Comparison of ENCODE assay signal across 35 cellular contexts in genomic region chr20:33054791-33055190, GRCh38. TPM values are rescaled to one million over a fixed set of nuclear protein-coding genes. Genes with fewer than 3 reads are reported as not detected.
"Had no signal": no experiment of that assay in that cellular context is flagged by ENCODE, and none has a peak within 500 bp of the region (broad histone marks: within the 10 kb centered on the region; RNA-seq: fewer than 3 reads in every experiment).

No MANE protein-coding gene starts in this region.

- DNase-seq: activated CD4-positive, alpha-beta memory T cell treated with anti-CD3 and anti-CD28 coated beads for 36 hours; activated CD4-positive, alpha-beta T cell treated with anti-CD3 and anti-CD28 coated beads for 36 hours; activated CD4-positive, alpha-beta T cell treated with anti-CD3 and anti-CD28 coated beads, Interleukin-2, amount 10 ng/mL, durations not matched to agents 24 days and 14 days; activated CD4-positive, CD25-positive, alpha-beta regulatory T cell; activated CD4-positive, CD25-positive, alpha-beta regulatory T cell treated with anti-CD3 and anti-CD28 coated beads, Interleukin-2, amount 50 U/mL, for 72 hours; activated CD8-positive, alpha-beta memory T cell treated with anti-CD3 and anti-CD28 coated beads, Interleukin-2, amount 10 ng/mL, durations not matched to agents 7 days and 5 days; activated CD8-positive, alpha-beta memory T cell treated with anti-CD3 and anti-CD28 coated beads, Interleukin-2, amount 50 U/mL, for 4 hours; activated CD8-positive, alpha-beta T cell treated with anti-CD3 and anti-CD28 coated beads, Interleukin-2, amount 10 ng/mL, durations not matched to agents 7 days and 5 days; activated effector memory CD4-positive, alpha-beta T cell treated with anti-CD3 and anti-CD28 coated beads, Interleukin-2, amount 50 U/mL, for 16 hours; activated naive CD4-positive, alpha-beta T cell treated with anti-CD3 and anti-CD28 coated beads for 36 hours; activated naive CD8-positive, alpha-beta T cell treated with anti-CD3 and anti-CD28 coated beads for 36 hours; activated naive CD8-positive, alpha-beta T cell treated with anti-CD3 and anti-CD28 coated beads, Interleukin-2, amount 50 U/mL, for 24 hours; activated T-cell treated with anti-CD3 and anti-CD28 coated beads, Interleukin-2, amount 50 U/mL, for 1 hour; activated T-cell treated with anti-CD3 and anti-CD28 coated beads, Interleukin-2, amount 50 U/mL, for 48 hours; adrenal gland; amygdala; body of pancreas; caudate nucleus; cortex of kidney; dermis blood vessel endothelial cell; effector CD4-positive, alpha-beta T cell; effector memory CD8-positive, alpha-beta T cell; erythroblast; foreskin keratinocyte; gastrocnemius medialis; heart right ventricle; T-helper 17 cell; T1000 had no signal

- H3K9me3 ChIP-seq: adrenal gland, body of pancreas, esophagus muscularis mucosa, gastrocnemius medialis, heart right ventricle had no signal

- ATAC-seq: activated CD4-positive, alpha-beta T cell treated with anti-CD3 and anti-CD28 coated beads for 36 hours; activated CD8-positive, alpha-beta memory T cell treated with anti-CD3 and anti-CD28 coated beads, Interleukin-2, amount 10 ng/mL, durations not matched to agents 7 days and 5 days; activated CD8-positive, alpha-beta T cell treated with anti-CD3 and anti-CD28 coated beads, Interleukin-2, amount 10 ng/mL, durations not matched to agents 7 days and 5 days; activated naive CD8-positive, alpha-beta T cell treated with anti-CD3 and anti-CD28 coated beads, Interleukin-2, amount 50 U/mL, for 24 hours; body of pancreas; effector memory CD8-positive, alpha-beta T cell; foreskin keratinocyte; gastrocnemius medialis; heart right ventricle; T-helper 17 cell had no signal

- H3K4me3 ChIP-seq: adrenal gland, body of pancreas, esophagus muscularis mucosa, gastrocnemius medialis, heart right ventricle had no signal

- H3K27me3 ChIP-seq: adrenal gland, body of pancreas, foreskin keratinocyte, gastrocnemius medialis had no signal

- FAIRE-seq: colon had no signal

- H3K4me1 ChIP-seq: adrenal gland, body of pancreas, esophagus muscularis mucosa, foreskin keratinocyte, gastrocnemius medialis, heart right ventricle had no signal

- H3K27ac ChIP-seq: adrenal gland, body of pancreas, esophagus muscularis mucosa, foreskin keratinocyte, gastrocnemius medialis, heart right ventricle had no signal

- H3K36me3 ChIP-seq: adrenal gland, esophagus muscularis mucosa, gastrocnemius medialis, heart right ventricle had no signal

RNA-seq across cellular contexts. Expression of gene BPIFB3, which starts 1.1 kb away (rescaled TPM):
- total RNA-seq: activated CD4-positive, alpha-beta memory T cell treated with anti-CD3 and anti-CD28 coated beads for 36 hours; activated CD4-positive, alpha-beta T cell treated with anti-CD3 and anti-CD28 coated beads for 36 hours; activated CD4-positive, alpha-beta T cell treated with anti-CD3 and anti-CD28 coated beads, Interleukin-2, amount 10 ng/mL, durations not matched to agents 24 days and 14 days; activated CD8-positive, alpha-beta memory T cell treated with anti-CD3 and anti-CD28 coated beads for 36 hours; activated CD8-positive, alpha-beta memory T cell treated with anti-CD3 and anti-CD28 coated beads, Interleukin-2, amount 10 ng/mL, durations not matched to agents 7 days and 5 days; activated CD8-positive, alpha-beta T cell treated with anti-CD3 and anti-CD28 coated beads, Interleukin-2, amount 10 ng/mL, durations not matched to agents 7 days and 5 days; activated naive CD4-positive, alpha-beta T cell treated with anti-CD3 and anti-CD28 coated beads for 36 hours; activated naive CD8-positive, alpha-beta T cell treated with anti-CD3 and anti-CD28 coated beads for 36 hours; activated T-helper 1 cell treated with anti-CD3 and anti-CD28 coated beads, Interleukin-12 subunit alpha, Interleukin-12 subunit beta, Interleukin-2, Interleukin-4 antibody, amounts not matched to agents 30 ng/mL and 10 ng/mL and 1 ng/mL, durations not matched to agents 14 hours and 24 hours and 36 hours; activated T-helper 2 cell treated with anti-CD3 and anti-CD28 coated beads, Interferon-gamma antibody, Interleukin-2, Interleukin-4, amounts not matched to agents 10 μg/mL and 5 μg/mL and 100 μg/mL, durations not matched to agents 14 hours and 24 hours and 36 hours; adrenal gland; aorta; body of pancreas; chondrocyte; dermis blood vessel endothelial cell; esophagus muscularis mucosa; foreskin keratinocyte; gastrocnemius medialis; heart right ventricle; T-helper 17 cell had no signal
- polyA plus RNA-seq: adrenal gland, aorta, foreskin keratinocyte, heart right ventricle had no signal

RNA-seq across cellular contexts. Expression of gene BPIFB6, which starts 23.3 kb away (rescaled TPM):
- total RNA-seq: activated CD4-positive, alpha-beta memory T cell treated with anti-CD3 and anti-CD28 coated beads for 36 hours; activated CD4-positive, alpha-beta T cell treated with anti-CD3 and anti-CD28 coated beads for 36 hours; activated CD4-positive, alpha-beta T cell treated with anti-CD3 and anti-CD28 coated beads, Interleukin-2, amount 10 ng/mL, durations not matched to agents 24 days and 14 days; activated CD8-positive, alpha-beta memory T cell treated with anti-CD3 and anti-CD28 coated beads for 36 hours; activated CD8-positive, alpha-beta memory T cell treated with anti-CD3 and anti-CD28 coated beads, Interleukin-2, amount 10 ng/mL, durations not matched to agents 7 days and 5 days; activated CD8-positive, alpha-beta T cell treated with anti-CD3 and anti-CD28 coated beads, Interleukin-2, amount 10 ng/mL, durations not matched to agents 7 days and 5 days; activated naive CD4-positive, alpha-beta T cell treated with anti-CD3 and anti-CD28 coated beads for 36 hours; activated naive CD8-positive, alpha-beta T cell treated with anti-CD3 and anti-CD28 coated beads for 36 hours; activated T-helper 1 cell treated with anti-CD3 and anti-CD28 coated beads, Interleukin-12 subunit alpha, Interleukin-12 subunit beta, Interleukin-2, Interleukin-4 antibody, amounts not matched to agents 30 ng/mL and 10 ng/mL and 1 ng/mL, durations not matched to agents 14 hours and 24 hours and 36 hours; activated T-helper 2 cell treated with anti-CD3 and anti-CD28 coated beads, Interferon-gamma antibody, Interleukin-2, Interleukin-4, amounts not matched to agents 10 μg/mL and 5 μg/mL and 100 μg/mL, durations not matched to agents 14 hours and 24 hours and 36 hours; adrenal gland; aorta; body of pancreas; chondrocyte; dermis blood vessel endothelial cell; esophagus muscularis mucosa; foreskin keratinocyte; gastrocnemius medialis; heart right ventricle; T-helper 17 cell had no signal
- polyA plus RNA-seq: adrenal gland, aorta, foreskin keratinocyte, heart right ventricle had no signal

RNA-seq across cellular contexts. Expression of gene BPIFB4, which starts 24.7 kb away (rescaled TPM):
- total RNA-seq: activated CD4-positive, alpha-beta memory T cell treated with anti-CD3 and anti-CD28 coated beads for 36 hours; activated CD4-positive, alpha-beta T cell treated with anti-CD3 and anti-CD28 coated beads for 36 hours; activated CD4-positive, alpha-beta T cell treated with anti-CD3 and anti-CD28 coated beads, Interleukin-2, amount 10 ng/mL, durations not matched to agents 24 days and 14 days; activated CD8-positive, alpha-beta memory T cell treated with anti-CD3 and anti-CD28 coated beads for 36 hours; activated CD8-positive, alpha-beta memory T cell treated with anti-CD3 and anti-CD28 coated beads, Interleukin-2, amount 10 ng/mL, durations not matched to agents 7 days and 5 days; activated CD8-positive, alpha-beta T cell treated with anti-CD3 and anti-CD28 coated beads, Interleukin-2, amount 10 ng/mL, durations not matched to agents 7 days and 5 days; activated naive CD4-positive, alpha-beta T cell treated with anti-CD3 and anti-CD28 coated beads for 36 hours; activated naive CD8-positive, alpha-beta T cell treated with anti-CD3 and anti-CD28 coated beads for 36 hours; activated T-helper 1 cell treated with anti-CD3 and anti-CD28 coated beads, Interleukin-12 subunit alpha, Interleukin-12 subunit beta, Interleukin-2, Interleukin-4 antibody, amounts not matched to agents 30 ng/mL and 10 ng/mL and 1 ng/mL, durations not matched to agents 14 hours and 24 hours and 36 hours; activated T-helper 2 cell treated with anti-CD3 and anti-CD28 coated beads, Interferon-gamma antibody, Interleukin-2, Interleukin-4, amounts not matched to agents 10 μg/mL and 5 μg/mL and 100 μg/mL, durations not matched to agents 14 hours and 24 hours and 36 hours; adrenal gland; aorta; body of pancreas; chondrocyte; dermis blood vessel endothelial cell; esophagus muscularis mucosa; foreskin keratinocyte; gastrocnemius medialis; heart right ventricle; T-helper 17 cell had no signal
- polyA plus RNA-seq: aorta, foreskin keratinocyte, heart right ventricle had no signal

RNA-seq across cellular contexts. Expression of gene BPIFB2, which starts 47.3 kb away (rescaled TPM):
- total RNA-seq: activated CD4-positive, alpha-beta memory T cell treated with anti-CD3 and anti-CD28 coated beads for 36 hours; activated CD4-positive, alpha-beta T cell treated with anti-CD3 and anti-CD28 coated beads for 36 hours; activated CD4-positive, alpha-beta T cell treated with anti-CD3 and anti-CD28 coated beads, Interleukin-2, amount 10 ng/mL, durations not matched to agents 24 days and 14 days; activated CD8-positive, alpha-beta memory T cell treated with anti-CD3 and anti-CD28 coated beads for 36 hours; activated CD8-positive, alpha-beta memory T cell treated with anti-CD3 and anti-CD28 coated beads, Interleukin-2, amount 10 ng/mL, durations not matched to agents 7 days and 5 days; activated CD8-positive, alpha-beta T cell treated with anti-CD3 and anti-CD28 coated beads, Interleukin-2, amount 10 ng/mL, durations not matched to agents 7 days and 5 days; activated naive CD4-positive, alpha-beta T cell treated with anti-CD3 and anti-CD28 coated beads for 36 hours; activated naive CD8-positive, alpha-beta T cell treated with anti-CD3 and anti-CD28 coated beads for 36 hours; activated T-helper 1 cell treated with anti-CD3 and anti-CD28 coated beads, Interleukin-12 subunit alpha, Interleukin-12 subunit beta, Interleukin-2, Interleukin-4 antibody, amounts not matched to agents 30 ng/mL and 10 ng/mL and 1 ng/mL, durations not matched to agents 14 hours and 24 hours and 36 hours; activated T-helper 2 cell treated with anti-CD3 and anti-CD28 coated beads, Interferon-gamma antibody, Interleukin-2, Interleukin-4, amounts not matched to agents 10 μg/mL and 5 μg/mL and 100 μg/mL, durations not matched to agents 14 hours and 24 hours and 36 hours; aorta; body of pancreas; chondrocyte; dermis blood vessel endothelial cell; esophagus muscularis mucosa; foreskin keratinocyte; gastrocnemius medialis; heart right ventricle; T-helper 17 cell had no signal
- polyA plus RNA-seq: adrenal gland, aorta, foreskin keratinocyte, heart right ventricle had no signal

RNA-seq across cellular contexts. Expression of gene SUN5, which starts 50.6 kb away (rescaled TPM):
- total RNA-seq: activated CD4-positive, alpha-beta memory T cell treated with anti-CD3 and anti-CD28 coated beads for 36 hours; activated CD4-positive, alpha-beta T cell treated with anti-CD3 and anti-CD28 coated beads for 36 hours; activated CD4-positive, alpha-beta T cell treated with anti-CD3 and anti-CD28 coated beads, Interleukin-2, amount 10 ng/mL, durations not matched to agents 24 days and 14 days; activated CD8-positive, alpha-beta memory T cell treated with anti-CD3 and anti-CD28 coated beads for 36 hours; activated CD8-positive, alpha-beta memory T cell treated with anti-CD3 and anti-CD28 coated beads, Interleukin-2, amount 10 ng/mL, durations not matched to agents 7 days and 5 days; activated CD8-positive, alpha-beta T cell treated with anti-CD3 and anti-CD28 coated beads, Interleukin-2, amount 10 ng/mL, durations not matched to agents 7 days and 5 days; activated naive CD4-positive, alpha-beta T cell treated with anti-CD3 and anti-CD28 coated beads for 36 hours; activated naive CD8-positive, alpha-beta T cell treated with anti-CD3 and anti-CD28 coated beads for 36 hours; activated T-helper 1 cell treated with anti-CD3 and anti-CD28 coated beads, Interleukin-12 subunit alpha, Interleukin-12 subunit beta, Interleukin-2, Interleukin-4 antibody, amounts not matched to agents 30 ng/mL and 10 ng/mL and 1 ng/mL, durations not matched to agents 14 hours and 24 hours and 36 hours; activated T-helper 2 cell treated with anti-CD3 and anti-CD28 coated beads, Interferon-gamma antibody, Interleukin-2, Interleukin-4, amounts not matched to agents 10 μg/mL and 5 μg/mL and 100 μg/mL, durations not matched to agents 14 hours and 24 hours and 36 hours; adrenal gland; aorta; body of pancreas; chondrocyte; dermis blood vessel endothelial cell; esophagus muscularis mucosa; foreskin keratinocyte; gastrocnemius medialis; heart right ventricle; T-helper 17 cell had no signal
- polyA plus RNA-seq: adrenal gland, aorta, foreskin keratinocyte, heart right ventricle had no signal
